ENCODE assay signal across 8 cellular contexts in genomic region chr9:127424669-127424986, GRCh38. TPM values are rescaled to one million over a fixed set of nuclear protein-coding genes. Genes with fewer than 3 reads are reported as not detected.
DNase-seq lines count a peak whose midpoint lies in the region; ATAC-seq, FAIRE-seq and TF ChIP-seq lines count a peak whose summit lies in the region.

No MANE protein-coding gene starts in this region.

- peak overlapping the region; percentile 95 for H3K4me3 Mint-ChIP-seq in activated naive CD8-positive, alpha-beta T cell treated with anti-CD3 and anti-CD28 coated beads for 36 hours
- H3K4me3 Mint-ChIP-seq in immature natural killer cell: peak overlapping the region; percentile 98 to 99 (median 99)
- H3K4me3 Mint-ChIP-seq in stimulated activated naive CD8-positive, alpha-beta T cell treated with anti-CD3 and anti-CD28 coated beads, Interleukin-15, Interleukin-2, amounts not matched to agents 100 ng/mL and 50 ng/mL, for 24 hours: peak overlapping the region; percentile 97

- ATAC-seq in activated CD4-positive, CD25-positive, alpha-beta regulatory T cell treated with anti-CD3 and anti-CD28 coated beads, Interleukin-2, amount 50 U/mL, for 24 hours: peak; percentile 6 to 23

- no peaks in the 10 kb centered on the region for H3K9me3 Mint-ChIP-seq in activated naive CD8-positive, alpha-beta T cell treated with anti-CD3 and anti-CD28 coated beads for 36 hours
- no peaks in the 10 kb centered on the region for H3K9me3 Mint-ChIP-seq in immature natural killer cell
- no peaks in the 10 kb centered on the region for H3K9me3 Mint-ChIP-seq in stimulated activated naive CD8-positive, alpha-beta T cell treated with anti-CD3 and anti-CD28 coated beads, Interleukin-15, Interleukin-2, amounts not matched to agents 100 ng/mL and 50 ng/mL, for 24 hours

- H4K20me1 ChIP-seq in Karpas-422 (ENCODE audit: insufficient read depth, low read depth, low read length): no peaks in the 10 kb centered on the region

- H3K27me3 ChIP-seq in Karpas-422 (ENCODE audit: low read length): no peaks in the 10 kb centered on the region

- no peak for TF ChIP-seq CTCF in D721Med (IDR thresholded peaks at IDR 0.05; ENCODE audit: insufficient read depth, missing control alignments)

- FAIRE-seq in D721Med (lab: Jason Lieb, UNC): no peak

- H2AFZ ChIP-seq in Karpas-422 (ENCODE audit: low read length): peak overlapping the region; percentile 68

- H3K27ac Mint-ChIP-seq in activated naive CD8-positive, alpha-beta T cell treated with anti-CD3 and anti-CD28 coated beads for 36 hours: peak overlapping the region; percentile 99
- peak overlapping the region; percentile 95 to 98 (median 96) for H3K27ac Mint-ChIP-seq in immature natural killer cell
- peak overlapping the region; percentile 99 for H3K27ac Mint-ChIP-seq in stimulated activated naive CD8-positive, alpha-beta T cell treated with anti-CD3 and anti-CD28 coated beads, Interleukin-15, Interleukin-2, amounts not matched to agents 100 ng/mL and 50 ng/mL, for 24 hours

- H3K27ac ChIP-seq in Karpas-422 (ENCODE audit: low read length): no peak overlapping the region

- peaks cover 4% of the 10 kb centered on the region; the same call in 1 of the 2 replicates for H3K36me3 ChIP-seq in Karpas-422 (ENCODE audit: insufficient read depth, low read length)

- H3K9me3 ChIP-seq in Karpas-422 (ENCODE audit: low read length): no peaks in the 10 kb centered on the region

- peaks cover 41% of the 10 kb centered on the region for H3K36me3 Mint-ChIP-seq in activated naive CD8-positive, alpha-beta T cell treated with anti-CD3 and anti-CD28 coated beads for 36 hours
- no peaks in the 10 kb centered on the region for H3K36me3 Mint-ChIP-seq in immature natural killer cell
- peaks cover 37% of the 10 kb centered on the region for H3K36me3 Mint-ChIP-seq in stimulated activated naive CD8-positive, alpha-beta T cell treated with anti-CD3 and anti-CD28 coated beads, Interleukin-15, Interleukin-2, amounts not matched to agents 100 ng/mL and 50 ng/mL, for 24 hours (ENCODE audit: low read depth)

- DNase-seq in activated CD4-positive, CD25-positive, alpha-beta regulatory T cell treated with anti-CD3 and anti-CD28 coated beads, Interleukin-2, amount 50 U/mL, for 72 hours: no peak
- DNase-seq in Karpas-422: no peak
- no peak for DNase-seq in activated naive CD8-positive, alpha-beta T cell treated with anti-CD3 and anti-CD28 coated beads for 36 hours
- no peak for DNase-seq in immature natural killer cell
- no peak for DNase-seq in MV-4-11 (lab: John Stamatoyannopoulos, UW)
- DNase-seq in D721Med (ENCODE audit: insufficient read length, low spot score): no peak

- H3K9me2 ChIP-seq in Karpas-422 (replicated peaks; ENCODE audit: insufficient read depth, low read length): no peaks in the 10 kb centered on the region

- peaks cover 21% of the 10 kb centered on the region for H3K4me1 ChIP-seq in Karpas-422 (ENCODE audit: low read length)

- H3K4me1 Mint-ChIP-seq in activated naive CD8-positive, alpha-beta T cell treated with anti-CD3 and anti-CD28 coated beads for 36 hours: peaks cover 41% of the 10 kb centered on the region
- peaks cover 39 to 54% of the 10 kb centered on the region in 2 donors for H3K4me1 Mint-ChIP-seq in immature natural killer cell
- peaks cover 66% of the 10 kb centered on the region for H3K4me1 Mint-ChIP-seq in stimulated activated naive CD8-positive, alpha-beta T cell treated with anti-CD3 and anti-CD28 coated beads, Interleukin-15, Interleukin-2, amounts not matched to agents 100 ng/mL and 50 ng/mL, for 24 hours (ENCODE audit: low read depth)

- peaks cover 58% of the 10 kb centered on the region for H3K79me2 ChIP-seq in Karpas-422 (ENCODE audit: low read length)

- H3K27me3 Mint-ChIP-seq in activated naive CD8-positive, alpha-beta T cell treated with anti-CD3 and anti-CD28 coated beads for 36 hours: no peaks in the 10 kb centered on the region
- H3K27me3 Mint-ChIP-seq in immature natural killer cell (ENCODE audit: low read depth in 3 of 3): peaks cover 5 to 7% (median 6%) of the 10 kb centered on the region in 3 donors
- no peaks in the 10 kb centered on the region for H3K27me3 Mint-ChIP-seq in stimulated activated naive CD8-positive, alpha-beta T cell treated with anti-CD3 and anti-CD28 coated beads, Interleukin-15, Interleukin-2, amounts not matched to agents 100 ng/mL and 50 ng/mL, for 24 hours

- peak overlapping the region; percentile 99 for H3K4me2 ChIP-seq in Karpas-422 (ENCODE audit: low read depth, low read length, poor library complexity, severe bottlenecking)

- H3K4me3 ChIP-seq in Karpas-422 (ENCODE audit: low read length): peak overlapping the region; percentile 90

- H3K9ac ChIP-seq in Karpas-422 (ENCODE audit: low read length): peak overlapping the region; percentile 91

RNA-seq across cellular contexts. Expression of gene ZNF79, which starts 0.4 kb away (rescaled TPM):
- total RNA-seq in Karpas-422 (2014; rRNA removed; shearing (Covaris generic); ENCODE audit: low replicate concordance): 8.1 and 10.5 TPM in 2 replicates
- total RNA-seq in activated naive CD8-positive, alpha-beta T cell treated with anti-CD3 and anti-CD28 coated beads for 36 hours: 1 to 10 TPM; 7.7 to 8.6 TPM
- polyA plus RNA-seq in immature natural killer cell: 10 to 100 TPM in 1 of 3 donors, 1 to 10 TPM in 2; 4.0 to 10.9 (median 5.1) TPM

RNA-seq across cellular contexts. Expression of gene RPL12, which starts 26.6 kb away (rescaled TPM):
- total RNA-seq in Karpas-422 (2014; rRNA removed; shearing (Covaris generic); ENCODE audit: low replicate concordance): 2,789 and 3,026 TPM in 2 replicates
- 1,000 to 10,000 TPM; 2,007 to 2,108 TPM for total RNA-seq in activated naive CD8-positive, alpha-beta T cell treated with anti-CD3 and anti-CD28 coated beads for 36 hours
- polyA plus RNA-seq in immature natural killer cell: 100 to 1,000 TPM; 517 to 724 (median 686) TPM

RNA-seq across cellular contexts. Expression of gene LRSAM1, which starts 26.7 kb away (rescaled TPM):
- total RNA-seq in Karpas-422 (2014; rRNA removed; shearing (Covaris generic); ENCODE audit: low replicate concordance): 14.4 and 15.5 TPM in 2 replicates
- 10 to 100 TPM; 17.7 to 20.7 TPM for total RNA-seq in activated naive CD8-positive, alpha-beta T cell treated with anti-CD3 and anti-CD28 coated beads for 36 hours
- 1 to 10 TPM; 2.7 to 6.4 (median 4.4) TPM for polyA plus RNA-seq in immature natural killer cell

RNA-seq across cellular contexts. Expression of gene SLC2A8, which starts 27.7 kb away (rescaled TPM):
- total RNA-seq in Karpas-422 (2014; rRNA removed; shearing (Covaris generic); ENCODE audit: low replicate concordance): 11.3 and 29.4 TPM in 2 replicates
- 1 to 10 TPM; 1.0 to 1.9 TPM for total RNA-seq in activated naive CD8-positive, alpha-beta T cell treated with anti-CD3 and anti-CD28 coated beads for 36 hours
- 10 to 100 TPM; 11.2 to 14.5 (median 12.7) TPM for polyA plus RNA-seq in immature natural killer cell
